ENCODE assay signal across 1 cellular context in the genomic region with DNA sequence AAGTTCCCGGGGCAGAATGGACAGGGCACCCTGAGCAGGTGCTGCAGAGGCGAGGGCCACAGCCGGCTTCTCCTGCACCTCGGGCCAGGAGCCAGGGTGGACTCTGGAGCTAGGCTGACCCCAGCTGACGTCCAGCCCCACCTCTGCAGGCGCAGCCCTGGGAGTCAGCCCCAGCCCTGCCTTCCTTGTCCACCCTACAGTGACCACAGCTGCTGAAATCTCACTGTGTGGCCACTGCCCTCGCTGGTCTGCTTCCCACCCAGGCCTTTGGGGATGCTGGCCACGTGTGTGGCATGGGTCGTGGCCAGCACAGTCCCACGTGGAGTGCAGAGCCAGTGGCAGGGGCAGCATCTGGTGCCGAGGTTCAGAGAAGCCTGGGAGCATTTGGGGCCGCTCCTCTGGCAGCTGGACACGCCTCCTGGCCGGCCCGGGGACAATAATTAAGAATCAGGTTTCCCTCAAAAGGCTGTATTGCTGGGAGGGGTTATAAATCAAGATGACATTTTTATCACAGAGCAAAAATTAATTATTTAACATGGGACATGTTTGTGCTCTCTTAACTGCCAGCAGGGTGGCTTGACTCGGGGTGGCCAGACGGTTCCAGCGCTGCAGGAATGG.
TF ChIP-seq lines count a peak whose summit lies in the region.

No MANE protein-coding gene starts in this region.

TF ChIP-seq in HEK293, 187 proteins besides CTCF, POLR2A, EP300 and RAD21 (continued from another document):
- TF ChIP-seq PRDM6 (tag by site-specific recombination; IDR thresholded peaks at IDR 0.05): peak; percentile 80
- TF ChIP-seq ZBTB11 (tag by site-specific recombination; conservative IDR thresholded peaks at IDR 0.05; ENCODE audit: low read depth): no peak
- TF ChIP-seq ZNF133 (tag by site-specific recombination; IDR thresholded peaks at IDR 0.05): no peak
- TF ChIP-seq ZNF670 (tag by site-specific recombination; IDR thresholded peaks at IDR 0.05; ENCODE audit: low read depth): no peak
- no peak for TF ChIP-seq SP3 (tag by site-specific recombination; IDR thresholded peaks at IDR 0.05)
- TF ChIP-seq ZBTB26 (tag by site-specific recombination; optimal IDR thresholded peaks at IDR 0.05): no peak
- TF ChIP-seq ZBTB17 (tag by site-specific recombination; IDR thresholded peaks at IDR 0.05): peak; percentile 33; the same call in 1 of the 2 replicates
- TF ChIP-seq OSR2 (tag by site-specific recombination; IDR thresholded peaks at IDR 0.05): peak; percentile 29; the same call in 1 of the 2 replicates
- TF ChIP-seq ZBTB8A (tag by site-specific recombination; IDR thresholded peaks at IDR 0.05): no peak
- no peak for TF ChIP-seq ZXDB (tag by site-specific recombination; IDR thresholded peaks at IDR 0.05)
- TF ChIP-seq ZNF488 (tag by site-specific recombination; IDR thresholded peaks at IDR 0.05): no peak
- no peak for TF ChIP-seq KLF9 (tag by site-specific recombination; IDR thresholded peaks at IDR 0.05; ENCODE audit: low read depth)
- no peak for TF ChIP-seq GLIS2 (tag by site-specific recombination; IDR thresholded peaks at IDR 0.05)
- no peak for TF ChIP-seq ZNF114 (tag by site-specific recombination; IDR thresholded peaks at IDR 0.05)
- TF ChIP-seq, protein P1, sequence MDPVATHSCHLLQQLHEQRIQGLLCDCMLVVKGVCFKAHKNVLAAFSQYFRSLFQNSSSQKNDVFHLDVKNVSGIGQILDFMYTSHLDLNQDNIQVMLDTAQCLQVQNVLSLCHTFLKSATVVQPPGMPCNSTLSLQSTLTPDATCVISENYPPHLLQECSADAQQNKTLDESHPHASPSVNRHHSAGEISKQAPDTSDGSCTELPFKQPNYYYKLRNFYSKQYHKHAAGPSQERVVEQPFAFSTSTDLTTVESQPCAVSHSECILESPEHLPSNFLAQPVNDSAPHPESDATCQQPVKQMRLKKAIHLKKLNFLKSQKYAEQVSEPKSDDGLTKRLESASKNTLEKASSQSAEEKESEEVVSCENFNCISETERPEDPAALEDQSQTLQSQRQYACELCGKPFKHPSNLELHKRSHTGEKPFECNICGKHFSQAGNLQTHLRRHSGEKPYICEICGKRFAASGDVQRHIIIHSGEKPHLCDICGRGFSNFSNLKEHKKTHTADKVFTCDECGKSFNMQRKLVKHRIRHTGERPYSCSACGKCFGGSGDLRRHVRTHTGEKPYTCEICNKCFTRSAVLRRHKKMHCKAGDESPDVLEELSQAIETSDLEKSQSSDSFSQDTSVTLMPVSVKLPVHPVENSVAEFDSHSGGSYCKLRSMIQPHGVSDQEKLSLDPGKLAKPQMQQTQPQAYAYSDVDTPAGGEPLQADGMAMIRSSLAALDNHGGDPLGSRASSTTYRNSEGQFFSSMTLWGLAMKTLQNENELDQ (tag by site-specific recombination; IDR thresholded peaks at IDR 0.05; ENCODE audit: low read depth): no peak
- no peak for TF ChIP-seq ZNF768 (tag by site-specific recombination; IDR thresholded peaks at IDR 0.05)
- TF ChIP-seq, protein P2, sequence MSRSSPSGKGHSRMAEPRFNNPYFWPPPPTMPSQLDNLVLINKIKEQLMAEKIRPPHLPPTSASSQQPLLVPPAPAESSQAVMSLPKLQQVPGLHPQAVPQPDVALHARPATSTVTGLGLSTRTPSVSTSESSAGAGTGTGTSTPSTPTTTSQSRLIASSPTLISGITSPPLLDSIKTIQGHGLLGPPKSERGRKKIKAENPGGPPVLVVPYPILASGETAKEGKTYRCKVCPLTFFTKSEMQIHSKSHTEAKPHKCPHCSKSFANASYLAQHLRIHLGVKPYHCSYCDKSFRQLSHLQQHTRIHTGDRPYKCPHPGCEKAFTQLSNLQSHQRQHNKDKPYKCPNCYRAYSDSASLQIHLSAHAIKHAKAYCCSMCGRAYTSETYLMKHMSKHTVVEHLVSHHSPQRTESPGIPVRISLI (tag by site-specific recombination; IDR thresholded peaks at IDR 0.05): no peak
- TF ChIP-seq PRDM1 (tag by site-specific recombination; IDR thresholded peaks at IDR 0.05): no peak
- TF ChIP-seq ZNF629 (tag by site-specific recombination; IDR thresholded peaks at IDR 0.05): no peak
- TF ChIP-seq GLIS1 (tag by site-specific recombination; IDR thresholded peaks at IDR 0.05): peak; percentile 44; the same call in 1 of the 2 replicates
- no peak for TF ChIP-seq TRIM28 (IDR thresholded peaks at IDR 0.05; ENCODE audit: borderline replicate concordance, low read length)
- TF ChIP-seq ZNF202 (tag by site-specific recombination; IDR thresholded peaks at IDR 0.05; ENCODE audit: borderline replicate concordance): no peak
- no peak for TF ChIP-seq ZNF654 (tag by site-specific recombination; IDR thresholded peaks at IDR 0.05; ENCODE audit: low read depth)
